In the genomic region with DNA sequence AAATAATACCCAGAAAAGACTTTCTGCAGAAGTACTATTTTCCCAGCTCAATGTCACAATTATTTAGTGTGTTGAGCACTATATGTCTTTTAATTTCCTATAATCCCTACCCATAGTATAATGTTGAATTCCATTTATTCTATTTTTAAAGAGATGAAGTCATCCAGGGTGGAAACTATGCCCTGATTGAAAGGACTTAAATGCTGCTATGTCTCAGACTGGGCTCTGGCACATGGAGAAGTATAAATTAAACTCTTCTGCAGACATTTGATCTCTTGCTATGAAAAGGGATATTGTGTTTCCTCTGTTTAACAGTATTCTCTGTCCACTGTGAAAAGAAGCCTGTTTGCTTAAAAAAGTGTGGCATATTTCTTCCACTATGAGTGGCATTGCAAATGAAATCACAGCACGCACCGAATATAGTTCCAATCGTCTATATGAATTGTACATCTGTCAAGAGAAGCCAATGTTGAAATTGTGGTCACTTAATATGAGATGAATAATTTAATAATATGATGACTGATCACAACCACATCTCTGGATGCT, we compare ENCODE assay signal across 18 cellular contexts.
DNase-seq lines count a peak whose midpoint lies in the region; ATAC-seq and FAIRE-seq lines count a peak whose summit lies in the region.
"Had no signal": no experiment of that assay in that cellular context is flagged by ENCODE, and none has a peak within 500 bp of the region (broad histone marks: within the 10 kb centered on the region; RNA-seq: fewer than 3 reads in every experiment).

No MANE protein-coding gene starts in this region.

- no peak for FAIRE-seq in RCC 7860 (lab: Jason Lieb, UNC)

- DNase-seq in LHCN-M2 (ENCODE audit: low read depth) = peak; percentile 32
- DNase-seq in SK-MEL-5 (ENCODE audit: low read depth, low spot score) = peak; percentile 84
- DNase-seq in foreskin melanocyte = peak; percentile 89
- DNase-seq in pons (ENCODE audit: low spot score) = peak; percentile 37
- DNase-seq in RCC 7860 (ENCODE audit: low spot score) = no peak
- no peak for DNase-seq in ecto neural progenitor cell (ENCODE audit: low spot score)
- DNase-seq: ACHN, AML-193, DMS79, H7, MV-4-11, NCI-H1417, NCI-H187 treated with DMSO at 0.1 percent for 48 hours, NCI-H510A, NCI-H774, PC-9 had no signal

- in situ Hi-C loops in SK-MEL-5 (cut with HindIII; ENCODE audit: low pct_unique_long_range_greater_than_20kb, low sequenced_read_pairs) = no loop called here

- no peak for ATAC-seq in HG03196 (IDR thresholded peaks at IDR 0.05; ENCODE audit: unreplicated experiment)
- ATAC-seq: Right ventricle myocardium inferior had no signal

Comparison
In these comparisons a context has a peak if more than half of its experiments do, and no peak if none do; other contexts are left out.
1. DNase-seq: peak in LHCN-M2 (single experiment), SK-MEL-5 (single experiment), foreskin melanocyte (single experiment) and pons (single experiment); none in RCC 7860 (single experiment) and ecto neural progenitor cell (single experiment).